ENCODE assay signal across 13 cellular contexts in genomic region chr9:128396970-128397613, GRCh38. TPM values are rescaled to one million over a fixed set of nuclear protein-coding genes. Genes with fewer than 3 reads are reported as not detected.
DNase-seq lines count a peak whose midpoint lies in the region; ATAC-seq and TF ChIP-seq lines count a peak whose summit lies in the region.
"Had no signal": no experiment of that assay in that cellular context is flagged by ENCODE, and none has a peak within 500 bp of the region (broad histone marks: within the 10 kb centered on the region; RNA-seq: fewer than 3 reads in every experiment).

No MANE protein-coding gene starts in this region.

- in situ Hi-C loops in GM13976 (cut with MboI; ENCODE audit: low sequenced_read_pairs, unreplicated experiment): no loop called here

- H3K9ac ChIP-seq in NT2/D1 (ENCODE audit: insufficient read length, low read depth) (peak overlapping the region; percentile 21), endodermal cell (ENCODE audit: extremely low read depth, low read length, poor library complexity, severe bottlenecking) (no peak overlapping the region), colonic mucosa (ENCODE audit: low read depth in 2 of 2, low read length in 2 of 2) (no peak overlapping the region)

- intact Hi-C loops in colonic mucosa (cut with DNase I): no loop called here

- peak; percentile 34 to 41 for ATAC-seq in natural killer cell treated with Interleukin-12 subunit alpha and Interleukin-12 subunit beta and Interleukin-15 and Interleukin-18, amount 100 ng/mL, for 72 hours
- no peak for ATAC-seq in GM19023 (IDR thresholded peaks at IDR 0.05; ENCODE audit: unreplicated experiment)

- H3K27ac ChIP-seq in C4-2B (peak overlapping the region; percentile 33), endodermal cell (ENCODE audit: low read depth, low read length) (no peak overlapping the region), colonic mucosa (no peak overlapping the region)
- H3K27ac ChIP-seq: brain microvascular endothelial cell, SK-N-MC had no signal

- H3K4me3 Mint-ChIP-seq in endodermal cell: no peak overlapping the region
- no peak overlapping the region for H3K4me3 Mint-ChIP-seq in natural killer cell treated with Interleukin-12 subunit alpha and Interleukin-12 subunit beta and Interleukin-15 and Interleukin-18, amount 100 ng/mL, for 72 hours
- H3K4me3 Mint-ChIP-seq: IgD-negative memory B cell; stimulated activated naive B cell treated with anti-CD40 and anti-IgM and Interleukin-4, amounts not matched to agents 10 μg/mL and 1 μg/mL and 100 μg/mL, for 72 hours had no signal

- TF ChIP-seq CTCF in C4-2B (conservative IDR thresholded peaks at IDR 0.05) (no peak), endodermal cell (conservative IDR thresholded peaks at IDR 0.05) (no peak), colonic mucosa (IDR thresholded peaks at IDR 0.05) (no peak), GM13976 (IDR thresholded peaks at IDR 0.05; ENCODE audit: borderline replicate concordance, control extremely low read depth, extremely low read depth, insufficient read depth, missing control alignments) (no peak)

- H3K9me3 ChIP-seq in NT2/D1 (ENCODE audit: insufficient read depth, low read length) (no peaks in the 10 kb centered on the region), endodermal cell (ENCODE audit: control insufficient read depth, low read length) (no peaks in the 10 kb centered on the region), colonic mucosa (no peaks in the 10 kb centered on the region)

- DNase-seq in NT2/D1 (ENCODE audit: low read depth, low spot score): no peak
- peak; percentile 79 for DNase-seq in endodermal cell
- DNase-seq in natural killer cell treated with Interleukin-12 subunit alpha and Interleukin-12 subunit beta and Interleukin-15 and Interleukin-18, amount 100 ng/mL, for 72 hours (ENCODE audit: low spot score): no peak
- no peak for DNase-seq in activated naive CD4-positive, alpha-beta T cell treated with anti-CD3 and anti-CD28 coated beads, Interleukin-2, amount 50 U/mL, for 16 hours
- no peak for DNase-seq in colonic mucosa
- DNase-seq in GM13976 (ENCODE audit: low spot score): no peak
- DNase-seq: brain microvascular endothelial cell; NCI-H2107; stimulated activated naive B cell treated with anti-CD40 and anti-IgM and Interleukin-4, amounts not matched to agents 10 μg/mL and 1 μg/mL and 100 μg/mL, for 72 hours had no signal

- peaks cover 18% of the 10 kb centered on the region for H3K4me1 ChIP-seq in NT2/D1 (ENCODE audit: insufficient read depth, insufficient read length)
- H3K4me1 ChIP-seq in endodermal cell (ENCODE audit: control insufficient read depth, insufficient read depth, low read length): no peaks in the 10 kb centered on the region
- no peaks in the 10 kb centered on the region for H3K4me1 ChIP-seq in colonic mucosa

- H3K4me3 ChIP-seq in NT2/D1 (ENCODE audit: insufficient read length, low read depth) (peak overlapping the region; percentile 0), endodermal cell (ENCODE audit: low read length) (no peak overlapping the region), colonic mucosa (no peak overlapping the region)
- H3K4me3 ChIP-seq: SK-N-MC had no signal

- 12 to 14% methylated on average over 11 to 19 of the region's 19 CpGs for WGBS in endodermal cell (ENCODE audit: insufficient coverage in 1 of 2, insufficient read length in 1 of 2), 2 experiments

- H3K36me3 ChIP-seq in NT2/D1 (ENCODE audit: insufficient read depth, insufficient read length, low read length): no peaks in the 10 kb centered on the region
- no peaks in the 10 kb centered on the region for H3K36me3 ChIP-seq in endodermal cell (ENCODE audit: control insufficient read depth, insufficient read depth, low read length)
- H3K36me3 ChIP-seq in colonic mucosa: no peaks in the 10 kb centered on the region
- H3K36me3 ChIP-seq: brain microvascular endothelial cell had no signal

- no peaks in the 10 kb centered on the region for H3K9me3 Mint-ChIP-seq in endodermal cell
- H3K9me3 Mint-ChIP-seq in natural killer cell treated with Interleukin-12 subunit alpha and Interleukin-12 subunit beta and Interleukin-15 and Interleukin-18, amount 100 ng/mL, for 72 hours: no peaks in the 10 kb centered on the region
- H3K9me3 Mint-ChIP-seq: IgD-negative memory B cell; stimulated activated naive B cell treated with anti-CD40 and anti-IgM and Interleukin-4, amounts not matched to agents 10 μg/mL and 1 μg/mL and 100 μg/mL, for 72 hours had no signal

- no peak overlapping the region for H3K27ac Mint-ChIP-seq in endodermal cell
- no peak overlapping the region for H3K27ac Mint-ChIP-seq in natural killer cell treated with Interleukin-12 subunit alpha and Interleukin-12 subunit beta and Interleukin-15 and Interleukin-18, amount 100 ng/mL, for 72 hours
- H3K27ac Mint-ChIP-seq: stimulated activated naive B cell treated with anti-CD40 and anti-IgM and Interleukin-4, amounts not matched to agents 10 μg/mL and 1 μg/mL and 100 μg/mL, for 72 hours had no signal

- H3K27me3 ChIP-seq in NT2/D1 (ENCODE audit: insufficient read depth, insufficient read length) (peaks cover 91% of the 10 kb centered on the region), endodermal cell (ENCODE audit: control insufficient read depth, insufficient read depth, low read length, poor library complexity, severe bottlenecking) (peaks cover 92% of the 10 kb centered on the region), colonic mucosa (no peaks in the 10 kb centered on the region)

- H3K4me1 Mint-ChIP-seq in endodermal cell: peaks cover 19% of the 10 kb centered on the region
- no peaks in the 10 kb centered on the region for H3K4me1 Mint-ChIP-seq in natural killer cell treated with Interleukin-12 subunit alpha and Interleukin-12 subunit beta and Interleukin-15 and Interleukin-18, amount 100 ng/mL, for 72 hours (ENCODE audit: low read depth in 2 of 2)

- peaks cover 95% of the 10 kb centered on the region for H3K27me3 Mint-ChIP-seq in endodermal cell (ENCODE audit: insufficient read depth)
- H3K27me3 Mint-ChIP-seq in natural killer cell treated with Interleukin-12 subunit alpha and Interleukin-12 subunit beta and Interleukin-15 and Interleukin-18, amount 100 ng/mL, for 72 hours: peaks cover 0 to 3% of the 10 kb centered on the region in 2 donors

- no peaks in the 10 kb centered on the region for H3K36me3 Mint-ChIP-seq in endodermal cell (ENCODE audit: low read depth)
- H3K36me3 Mint-ChIP-seq in natural killer cell treated with Interleukin-12 subunit alpha and Interleukin-12 subunit beta and Interleukin-15 and Interleukin-18, amount 100 ng/mL, for 72 hours: no peaks in the 10 kb centered on the region
- H3K36me3 Mint-ChIP-seq: IgD-negative memory B cell had no signal

RNA-seq across cellular contexts. Expression of gene CERCAM, which starts 23.6 kb away (rescaled TPM):
- total RNA-seq in endodermal cell: 10 to 100 TPM; 18.5 to 26.5 TPM
- 51.5 TPM for polyA plus RNA-seq in endodermal cell (2013, experiment 1 of 2)
- polyA plus RNA-seq in endodermal cell (2013, experiment 2 of 2): 53.6 TPM
- 1 to 10 TPM; 7.4 TPM for total RNA-seq in natural killer cell treated with Interleukin-12 subunit alpha and Interleukin-12 subunit beta and Interleukin-15 and Interleukin-18, amount 100 ng/mL, for 72 hours
- total RNA-seq in colonic mucosa: 1 to 10 TPM; 4.9 to 9.3 TPM

RNA-seq across cellular contexts. Expression of gene URM1, which starts 25.9 kb away (rescaled TPM):
- 10 to 100 TPM; 51.5 to 60.4 TPM for total RNA-seq in endodermal cell
- polyA plus RNA-seq in endodermal cell (2013, experiment 1 of 2): 46.9 TPM
- 45.0 TPM for polyA plus RNA-seq in endodermal cell (2013, experiment 2 of 2)
- total RNA-seq in natural killer cell treated with Interleukin-12 subunit alpha and Interleukin-12 subunit beta and Interleukin-15 and Interleukin-18, amount 100 ng/mL, for 72 hours: 10 to 100 TPM; 83.6 to 89.4 TPM
- 10 to 100 TPM; 55.2 to 77.3 TPM for total RNA-seq in colonic mucosa

RNA-seq across cellular contexts. Expression of gene SLC27A4, which starts 56.8 kb away (rescaled TPM):
- 10 to 100 TPM; 22.4 to 25.0 TPM for total RNA-seq in endodermal cell
- 23.8 TPM for polyA plus RNA-seq in endodermal cell (2013, experiment 1 of 2)
- polyA plus RNA-seq in endodermal cell (2013, experiment 2 of 2): 23.5 TPM
- 10 to 100 TPM; 23.5 to 32.3 TPM for total RNA-seq in natural killer cell treated with Interleukin-12 subunit alpha and Interleukin-12 subunit beta and Interleukin-15 and Interleukin-18, amount 100 ng/mL, for 72 hours
- 10 to 100 TPM; 26.8 to 68.3 TPM for total RNA-seq in colonic mucosa

RNA-seq across cellular contexts. Expression of gene ODF2, which starts 58.7 kb away (rescaled TPM):
- total RNA-seq in endodermal cell: 10 to 100 TPM; 34.5 to 48.7 TPM
- polyA plus RNA-seq in endodermal cell (2013, experiment 1 of 2): 60.4 TPM
- polyA plus RNA-seq in endodermal cell (2013, experiment 2 of 2): 57.4 TPM
- total RNA-seq in natural killer cell treated with Interleukin-12 subunit alpha and Interleukin-12 subunit beta and Interleukin-15 and Interleukin-18, amount 100 ng/mL, for 72 hours: 10 to 100 TPM; 55.4 to 95.2 TPM
- total RNA-seq in colonic mucosa: 10 to 100 TPM; 14.9 to 36.2 TPM
